8 cellular contexts compared by ENCODE assay signal in genomic region chrX:11757729-11758399, GRCh38. TPM values are rescaled to one million over a fixed set of nuclear protein-coding genes. Genes with fewer than 3 reads are reported as not detected.
DNase-seq lines count a peak whose midpoint lies in the region; ATAC-seq and TF ChIP-seq lines count a peak whose summit lies in the region.

A gene with protein sequence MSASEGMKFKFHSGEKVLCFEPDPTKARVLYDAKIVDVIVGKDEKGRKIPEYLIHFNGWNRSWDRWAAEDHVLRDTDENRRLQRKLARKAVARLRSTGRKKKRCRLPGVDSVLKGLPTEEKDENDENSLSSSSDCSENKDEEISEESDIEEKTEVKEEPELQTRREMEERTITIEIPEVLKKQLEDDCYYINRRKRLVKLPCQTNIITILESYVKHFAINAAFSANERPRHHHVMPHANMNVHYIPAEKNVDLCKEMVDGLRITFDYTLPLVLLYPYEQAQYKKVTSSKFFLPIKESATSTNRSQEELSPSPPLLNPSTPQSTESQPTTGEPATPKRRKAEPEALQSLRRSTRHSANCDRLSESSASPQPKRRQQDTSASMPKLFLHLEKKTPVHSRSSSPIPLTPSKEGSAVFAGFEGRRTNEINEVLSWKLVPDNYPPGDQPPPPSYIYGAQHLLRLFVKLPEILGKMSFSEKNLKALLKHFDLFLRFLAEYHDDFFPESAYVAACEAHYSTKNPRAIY (plus strand): TSS chrX:11758237. CDS start chrX:11758264, 27 bp downstream.

- intact Hi-C loops in Right ventricle myocardium superior (cut with DNase I), result no loop called here

- H3K4me3 Mint-ChIP-seq in CD4-positive, CD25-positive, alpha-beta regulatory T cell, result peak within 1 kb of the TSS; percentile 91 to 100 (median 94)
- peak within 1 kb of the TSS; percentile 93 for H3K4me3 Mint-ChIP-seq in osteocyte (ENCODE audit: unreplicated experiment)

- H3K9ac ChIP-seq in adipocyte (ENCODE audit: low read length), result peak within 1 kb of the TSS; percentile 89

- H3K4me1 ChIP-seq in CD4-positive, CD25-positive, alpha-beta regulatory T cell (ENCODE audit: control insufficient read depth, insufficient read depth, low read length, poor library complexity, severe bottlenecking), result peaks cover 26% of the 10 kb centered on the region
- H3K4me1 ChIP-seq in SJCRH30, result 0 out of 2 replicates have a peak, but pooled peaks cover 3% of the 10 kb centered on the region
- peaks cover 16% of the 10 kb centered on the region for H3K4me1 ChIP-seq in adipocyte (ENCODE audit: control insufficient read depth, insufficient read depth, low read length)

- TF ChIP-seq CTCF in osteocyte (IDR thresholded peaks at IDR 0.05), result no peak

- H3K4me3 ChIP-seq in CD4-positive, CD25-positive, alpha-beta regulatory T cell (ENCODE audit: low read depth, low read length), result peak within 1 kb of the TSS; percentile 98
- H3K4me3 ChIP-seq in SJCRH30 (peak within 1 kb of the TSS; percentile 89), adipocyte (ENCODE audit: low read length) (peak within 1 kb of the TSS; percentile 88)

- H3K27ac Mint-ChIP-seq in CD4-positive, CD25-positive, alpha-beta regulatory T cell, result peak within 1 kb of the TSS; percentile 94 to 99 (median 94)
- peak within 1 kb of the TSS; percentile 87 for H3K27ac Mint-ChIP-seq in osteocyte (ENCODE audit: unreplicated experiment)

- peak in 2 of 3 donors; percentile 56 to 61 for DNase-seq in CD4-positive, CD25-positive, alpha-beta regulatory T cell
- DNase-seq in SJCRH30 (peak; percentile 80 to 83), adipocyte (ENCODE audit: low read depth) (peak; percentile 79), Right ventricle myocardium superior (peak; percentile 77), osteocyte (ENCODE audit: extremely low spot score, unreplicated experiment) (peak; percentile 87), cerebellar nuclear complex (lab: John Stamatoyannopoulos, UW) (no peak)

- H3K27me3 Mint-ChIP-seq in CD4-positive, CD25-positive, alpha-beta regulatory T cell, result peaks cover 9% of the 10 kb centered on the region
- H3K27me3 Mint-ChIP-seq in osteocyte (ENCODE audit: unreplicated experiment), result peaks cover 3% of the 10 kb centered on the region

- peak; percentile 47 to 52 for ATAC-seq in CD4-positive, CD25-positive, alpha-beta regulatory T cell (ENCODE audit: low read depth in 2 of 2)
- ATAC-seq in GM19043 (IDR thresholded peaks at IDR 0.05; ENCODE audit: low read depth, unreplicated experiment) (peak; percentile 25), HG03342 (IDR thresholded peaks at IDR 0.05; ENCODE audit: unreplicated experiment) (peak; percentile 25), Right ventricle myocardium superior (ENCODE audit: poor library complexity) (peak; percentile 73)

- H3K36me3 Mint-ChIP-seq in CD4-positive, CD25-positive, alpha-beta regulatory T cell, result peaks cover 13% of the 10 kb centered on the region
- peaks cover 2% of the 10 kb centered on the region for H3K36me3 Mint-ChIP-seq in osteocyte (ENCODE audit: unreplicated experiment)

- peaks cover 6% of the 10 kb centered on the region for H3K36me3 ChIP-seq in CD4-positive, CD25-positive, alpha-beta regulatory T cell (ENCODE audit: control insufficient read depth, insufficient read depth, low read length)
- H3K36me3 ChIP-seq in SJCRH30 (peaks cover 11% of the 10 kb centered on the region), adipocyte (ENCODE audit: control insufficient read depth, insufficient read depth, low read length, severe bottlenecking) (peaks cover 21% of the 10 kb centered on the region)

- H3K27ac ChIP-seq in CD4-positive, CD25-positive, alpha-beta regulatory T cell (ENCODE audit: insufficient read depth, low read length, poor library complexity, severe bottlenecking), result peak within 1 kb of the TSS; percentile 90
- peak within 1 kb of the TSS; percentile 73 for H3K27ac ChIP-seq in SJCRH30

- H3K9me3 ChIP-seq in CD4-positive, CD25-positive, alpha-beta regulatory T cell (ENCODE audit: control insufficient read depth in 2 of 2, low read length in 2 of 2), result no peaks in the 10 kb centered on the region
- H3K9me3 ChIP-seq in SJCRH30 (replicated peaks), result no peaks in the 10 kb centered on the region
- H3K9me3 ChIP-seq in adipocyte (ENCODE audit: control insufficient read depth, low read length), result no peaks in the 10 kb centered on the region

- peaks cover 0 to 4% (median 0%) of the 10 kb centered on the region in 7 donors for H3K9me3 Mint-ChIP-seq in CD4-positive, CD25-positive, alpha-beta regulatory T cell
- no peaks in the 10 kb centered on the region for H3K9me3 Mint-ChIP-seq in osteocyte (ENCODE audit: unreplicated experiment)

- H3K4me1 Mint-ChIP-seq in CD4-positive, CD25-positive, alpha-beta regulatory T cell, result peaks cover 6 to 34% (median 12%) of the 10 kb centered on the region in 4 donors
- H3K4me1 Mint-ChIP-seq in osteocyte (ENCODE audit: unreplicated experiment), result peaks cover 5% of the 10 kb centered on the region

- no peaks in the 10 kb centered on the region for H3K27me3 ChIP-seq in CD4-positive, CD25-positive, alpha-beta regulatory T cell (ENCODE audit: control insufficient read depth, insufficient read depth, low read length)
- H3K27me3 ChIP-seq in SJCRH30 (no peaks in the 10 kb centered on the region), adipocyte (replicated peaks; ENCODE audit: control insufficient read depth, insufficient read depth, low read length) (no peaks in the 10 kb centered on the region)

RNA-seq across cellular contexts. Expression of the gene that starts here (rescaled TPM):
- 109 TPM for total RNA-seq in CD4-positive, CD25-positive, alpha-beta regulatory T cell
- 100 to 1,000 TPM in 2 of 4 donors, 10 to 100 TPM in 2; 80.0 to 123 (median 91.7) TPM for polyA plus RNA-seq in CD4-positive, CD25-positive, alpha-beta regulatory T cell
- total RNA-seq in SJCRH30 (2014; rRNA removed; shearing (Covaris generic)), result 37.9 and 41.8 TPM in 2 replicates
- total RNA-seq in Right ventricle myocardium superior (15.1 TPM), osteocyte (25.5 and 27.8 TPM in 2 replicates)

Comparison
In these comparisons a context has a peak if more than half of its experiments do, and no peak if none do; other contexts are left out.
1. DNase-seq: peak in CD4-positive, CD25-positive, alpha-beta regulatory T cell (2 of 3), SJCRH30 (2 of 2), adipocyte (single experiment), Right ventricle myocardium superior (single experiment) and osteocyte (single experiment); none in cerebellar nuclear complex (0 of 2).
2. Peak in every context shown above with its lines, with median percentiles within 50 percentile points of each other: ATAC-seq and H3K4me3 ChIP-seq.